Comparison of ENCODE assay signal across 18 cellular contexts in genomic region chr17:9183297-9183696, GRCh38.
"Had no signal": no experiment of that assay in that cellular context is flagged by ENCODE, and none has a peak within 500 bp of the region (broad histone marks: within the 10 kb centered on the region; RNA-seq: fewer than 3 reads in every experiment).

No MANE protein-coding gene starts in this region.

- H3K36me3 ChIP-seq: adrenal gland, gastrocnemius medialis, left ventricle myocardium inferior had no signal

- H3K27me3 ChIP-seq: adrenal gland, gastrocnemius medialis had no signal

- H3K36me3 Mint-ChIP-seq: T-cell had no signal

- H3K27ac ChIP-seq: adrenal gland, epithelial cell of prostate, gastrocnemius medialis, left ventricle myocardium inferior had no signal

- H3K4me3 ChIP-seq: adrenal gland, gastrocnemius medialis, left ventricle myocardium inferior had no signal

- H3K4me3 Mint-ChIP-seq: activated B cell treated with CpG ODN at 0.5 μM for 24 hours; activated naive CD4-positive, alpha-beta T cell treated with anti-CD3 and anti-CD28 coated beads for 36 hours; activated T-helper 1 cell treated with anti-CD3 and anti-CD28 coated beads, Interleukin-12 subunit alpha, Interleukin-12 subunit beta, Interleukin-2, Interleukin-4 antibody, amounts not matched to agents 30 ng/mL and 10 ng/mL and 1 ng/mL, durations not matched to agents 14 hours and 24 hours and 36 hours; nephron progenitor cell; T-cell had no signal

- DNase-seq: activated B cell treated with CpG ODN at 0.5 μM for 24 hours; activated naive CD4-positive, alpha-beta T cell treated with anti-CD3 and anti-CD28 coated beads for 36 hours; adrenal gland; caudate nucleus; effector memory CD4-positive, alpha-beta T cell; gastrocnemius medialis; kidney; left ventricle myocardium inferior; mesenchymal stem cell; nephron progenitor cell; stimulated activated CD4-positive, alpha-beta T cell treated with anti-CD3 and anti-CD28 coated beads, Interleukin-2, amount 100 ng/mL, for 24 hours; stimulated activated naive CD4-positive, alpha-beta T cell; substantia nigra; T1000; trophoblast cell had no signal

- H3K27ac Mint-ChIP-seq: activated B cell treated with CpG ODN at 0.5 μM for 24 hours; activated naive CD4-positive, alpha-beta T cell treated with anti-CD3 and anti-CD28 coated beads for 36 hours; activated T-helper 1 cell treated with anti-CD3 and anti-CD28 coated beads, Interleukin-12 subunit alpha, Interleukin-12 subunit beta, Interleukin-2, Interleukin-4 antibody, amounts not matched to agents 30 ng/mL and 10 ng/mL and 1 ng/mL, durations not matched to agents 14 hours and 24 hours and 36 hours; T-cell had no signal

- H3K9me3 ChIP-seq: adrenal gland, gastrocnemius medialis, left ventricle myocardium inferior had no signal

- H3K9me3 Mint-ChIP-seq: activated B cell treated with CpG ODN at 0.5 μM for 24 hours; activated naive CD4-positive, alpha-beta T cell treated with anti-CD3 and anti-CD28 coated beads for 36 hours; activated T-helper 1 cell treated with anti-CD3 and anti-CD28 coated beads, Interleukin-12 subunit alpha, Interleukin-12 subunit beta, Interleukin-2, Interleukin-4 antibody, amounts not matched to agents 30 ng/mL and 10 ng/mL and 1 ng/mL, durations not matched to agents 14 hours and 24 hours and 36 hours; nephron progenitor cell; T-cell had no signal

- H3K4me1 ChIP-seq: adrenal gland, gastrocnemius medialis, left ventricle myocardium inferior had no signal
